Comparison of ENCODE assay signal across 14 cellular contexts in genomic region chr10:29501692-29502091, GRCh38.
DNase-seq lines count a peak whose midpoint lies in the region; ATAC-seq, FAIRE-seq and TF ChIP-seq lines count a peak whose summit lies in the region.
"Had no signal": no experiment of that assay in that cellular context is flagged by ENCODE, and none has a peak within 500 bp of the region (broad histone marks: within the 10 kb centered on the region; RNA-seq: fewer than 3 reads in every experiment).

No MANE protein-coding gene starts in this region.

- H3K9me3 ChIP-seq in keratinocyte (ENCODE audit: control insufficient read depth, low read depth, low read length), result no peaks in the 10 kb centered on the region

- H2AFZ ChIP-seq in keratinocyte (ENCODE audit: control insufficient read depth, low read length) (no peak overlapping the region), GM23338 (no peak overlapping the region)
- H2AFZ ChIP-seq: neural progenitor cell had no signal

- no peaks in the 10 kb centered on the region for H3F3A ChIP-seq in GM23338 (replicated peaks; ENCODE audit: low read depth)

- H3K36me3 Mint-ChIP-seq in activated naive CD8-positive, alpha-beta T cell treated with anti-CD3 and anti-CD28 coated beads for 36 hours, result no peaks in the 10 kb centered on the region
- no peaks in the 10 kb centered on the region for H3K36me3 Mint-ChIP-seq in GM23338 (ENCODE audit: low read depth)

- peak; percentile 93 for FAIRE-seq in keratinocyte (lab: Jason Lieb, UNC)

- H3K4me2 ChIP-seq in keratinocyte (ENCODE audit: control insufficient read depth, extremely low read depth, insufficient read depth, low read depth, low read length) (no peak overlapping the region), GM23338 (no peak overlapping the region)
- H3K4me2 ChIP-seq: KMS-11, neural progenitor cell had no signal

- no peaks in the 10 kb centered on the region for H3K9me1 ChIP-seq in keratinocyte (ENCODE audit: control insufficient read depth, extremely low read depth, insufficient read depth, low read length)

- DNase-seq in AG10803 (ENCODE audit: low read depth) (peak; percentile 89), LHCN-M2 (ENCODE audit: low read depth) (peak; percentile 92), brain microvascular endothelial cell (peak; percentile 89), keratinocyte (ENCODE audit: low read depth, low spot score) (peak; percentile 46), iPS-NIHi7 (ENCODE audit: extremely low spot score) (no peak), NCI-H1048 (lab: John Stamatoyannopoulos, UW) (no peak), GM23338 (ENCODE audit: low spot score) (no peak)
- no peak for DNase-seq in activated naive CD8-positive, alpha-beta T cell treated with anti-CD3 and anti-CD28 coated beads for 36 hours
- DNase-seq: NCI-H2171 treated with DMSO at 0.1 percent for 48 hours; RPMI8226; stimulated activated CD4-positive, alpha-beta T cell treated with anti-CD3 and anti-CD28 coated beads, Interleukin-15, amount 100 ng/mL, for 24 hours had no signal

- no peaks in the 10 kb centered on the region for H3K79me2 ChIP-seq in keratinocyte (ENCODE audit: control insufficient read depth, insufficient read depth, low read length)
- no peaks in the 10 kb centered on the region for H3K79me2 ChIP-seq in GM23338 (replicated peaks; ENCODE audit: insufficient read depth)

- dilution Hi-C loops in keratinocyte (cut with MboI; ENCODE audit: extremely low pct_ligation_motif_present, low sequenced_read_pairs), result no loop called here

- peaks cover 25% of the 10 kb centered on the region for H3K4me1 ChIP-seq in keratinocyte (ENCODE audit: control insufficient read depth, extremely low read depth, insufficient read depth, low read length)
- 0 out of 2 replicates have a peak, but pooled peaks cover 6% of the 10 kb centered on the region for H3K4me1 ChIP-seq in GM23338 (ENCODE audit: insufficient read depth)

- H4K20me1 ChIP-seq in keratinocyte (ENCODE audit: control insufficient read depth, extremely low read depth, insufficient read depth, low read length) (no peaks in the 10 kb centered on the region), GM23338 (replicated peaks; ENCODE audit: insufficient read depth) (no peaks in the 10 kb centered on the region)

- no peak overlapping the region for H3K9ac ChIP-seq in keratinocyte (ENCODE audit: control insufficient read depth, extremely low read depth, insufficient read depth, low read length)
- H3K9ac ChIP-seq: KMS-11, neural progenitor cell had no signal

- no peak overlapping the region for H3K27ac Mint-ChIP-seq in activated naive CD8-positive, alpha-beta T cell treated with anti-CD3 and anti-CD28 coated beads for 36 hours
- H3K27ac Mint-ChIP-seq in GM23338, result no peak overlapping the region
- H3K27ac Mint-ChIP-seq: neural progenitor cell had no signal

- in situ Hi-C loops in brain microvascular endothelial cell (cut with HindIII; ENCODE audit: low pct_ligation_motif_present, low sequenced_read_pairs), result no loop called here

- H3K4me1 Mint-ChIP-seq in activated naive CD8-positive, alpha-beta T cell treated with anti-CD3 and anti-CD28 coated beads for 36 hours, result peaks cover under 1% of the 10 kb centered on the region
- H3K4me1 Mint-ChIP-seq in GM23338, result peaks cover 9% of the 10 kb centered on the region; the same call in 2 of the 3 replicates
- H3K4me1 Mint-ChIP-seq: neural progenitor cell had no signal

- H3K36me3 ChIP-seq in brain microvascular endothelial cell (replicated peaks), result peaks cover 5% of the 10 kb centered on the region
- H3K36me3 ChIP-seq in keratinocyte (ENCODE audit: control insufficient read depth in 2 of 2, extremely low read depth in 1 of 2, insufficient read depth in 2 of 2, low read length in 2 of 2), result peaks cover 4 to 5% of the 10 kb centered on the region in 2 experiments
- H3K36me3 ChIP-seq in GM23338 (ENCODE audit: insufficient read depth), result no peaks in the 10 kb centered on the region
- H3K36me3 ChIP-seq: neural progenitor cell had no signal

- no peaks in the 10 kb centered on the region for H3K27me3 Mint-ChIP-seq in activated naive CD8-positive, alpha-beta T cell treated with anti-CD3 and anti-CD28 coated beads for 36 hours
- H3K27me3 Mint-ChIP-seq in GM23338 (ENCODE audit: insufficient read depth, low read depth, poor library complexity), result peaks cover 1% of the 10 kb centered on the region

- no peaks in the 10 kb centered on the region; the same call in 1 of the 2 replicates for H3K9me2 ChIP-seq in GM23338 (ENCODE audit: insufficient read depth)

- TF ChIP-seq CTCF in AG10803 (conservative IDR thresholded peaks at IDR 0.05; ENCODE audit: low read length) (no peak), brain microvascular endothelial cell (IDR thresholded peaks at IDR 0.05; ENCODE audit: low read depth, low read length, missing control alignments) (no peak), keratinocyte (optimal IDR thresholded peaks at IDR 0.05 in 1 of 3, IDR thresholded peaks at IDR 0.05 in 1 of 3, conservative IDR thresholded peaks at IDR 0.05 in 1 of 3; ENCODE audit: extremely low read depth in 1 of 3, insufficient read depth in 2 of 3, low read length in 3 of 3) (no peak), GM23338 (conservative IDR thresholded peaks at IDR 0.05; ENCODE audit: low read depth in 2 of 2) (no peak)

- no peaks in the 10 kb centered on the region for H3K9me3 Mint-ChIP-seq in activated naive CD8-positive, alpha-beta T cell treated with anti-CD3 and anti-CD28 coated beads for 36 hours
- H3K9me3 Mint-ChIP-seq in GM23338, result no peaks in the 10 kb centered on the region
- H3K9me3 Mint-ChIP-seq: neural progenitor cell had no signal

- H3K27me3 ChIP-seq in brain microvascular endothelial cell (replicated peaks) (no peaks in the 10 kb centered on the region), keratinocyte (ENCODE audit: control insufficient read depth, extremely low read depth, insufficient read depth, low read length) (no peaks in the 10 kb centered on the region), GM23338 (ENCODE audit: insufficient read depth) (no peaks in the 10 kb centered on the region)
- H3K27me3 ChIP-seq: neural progenitor cell had no signal

- H3K27ac ChIP-seq in brain microvascular endothelial cell, result peak overlapping the region; percentile 4
- peak overlapping the region; percentile 74 for H3K27ac ChIP-seq in keratinocyte (ENCODE audit: control insufficient read depth, insufficient read depth, low read length)
- no peak overlapping the region for H3K27ac ChIP-seq in GM23338 (ENCODE audit: low read depth)
- H3K27ac ChIP-seq: KMS-11, neural progenitor cell, VCaP had no signal

- no peak overlapping the region for H3K4me3 Mint-ChIP-seq in activated naive CD8-positive, alpha-beta T cell treated with anti-CD3 and anti-CD28 coated beads for 36 hours
- H3K4me3 Mint-ChIP-seq in GM23338, result no peak overlapping the region
- H3K4me3 Mint-ChIP-seq: neural progenitor cell had no signal

- ATAC-seq in GM23338, result no peak

- H3K4me3 ChIP-seq in AG10803 (ENCODE audit: low read length) (no peak overlapping the region), brain microvascular endothelial cell (ENCODE audit: low read depth, low read length) (no peak overlapping the region), keratinocyte (ENCODE audit: control insufficient read depth in 2 of 3, extremely low read depth in 1 of 3, insufficient read depth in 2 of 3, low read depth in 1 of 3, low read length in 3 of 3) (no peak overlapping the region), GM23338 (no peak overlapping the region)
- H3K4me3 ChIP-seq: neural progenitor cell had no signal

TF ChIP-seq in GM23338, 12 proteins besides CTCF, POLR2A, EP300 and RAD21 (continues in another document):
- TF ChIP-seq, protein P1, sequence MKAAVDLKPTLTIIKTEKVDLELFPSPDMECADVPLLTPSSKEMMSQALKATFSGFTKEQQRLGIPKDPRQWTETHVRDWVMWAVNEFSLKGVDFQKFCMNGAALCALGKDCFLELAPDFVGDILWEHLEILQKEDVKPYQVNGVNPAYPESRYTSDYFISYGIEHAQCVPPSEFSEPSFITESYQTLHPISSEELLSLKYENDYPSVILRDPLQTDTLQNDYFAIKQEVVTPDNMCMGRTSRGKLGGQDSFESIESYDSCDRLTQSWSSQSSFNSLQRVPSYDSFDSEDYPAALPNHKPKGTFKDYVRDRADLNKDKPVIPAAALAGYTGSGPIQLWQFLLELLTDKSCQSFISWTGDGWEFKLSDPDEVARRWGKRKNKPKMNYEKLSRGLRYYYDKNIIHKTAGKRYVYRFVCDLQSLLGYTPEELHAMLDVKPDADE (IDR thresholded peaks at IDR 0.05), result no peak
- no peak for TF ChIP-seq CREB1 (CRISPR knock-in tag; IDR thresholded peaks at IDR 0.05; ENCODE audit: low read depth)
- no peak for TF ChIP-seq ZNF331 (CRISPR knock-in tag; IDR thresholded peaks at IDR 0.05; ENCODE audit: low read depth)
- TF ChIP-seq JUNB (IDR thresholded peaks at IDR 0.05; ENCODE audit: unreplicated experiment), result no peak
- TF ChIP-seq EZH2 (IDR thresholded peaks at IDR 0.05; ENCODE audit: low read depth, unreplicated experiment), result no peak

Comparison
In these comparisons a context has a peak if more than half of its experiments do, and no peak if none do; other contexts are left out.
1. DNase-seq: peak in AG10803 (single experiment), LHCN-M2 (single experiment), brain microvascular endothelial cell (single experiment) and keratinocyte (single experiment); none in activated naive CD8-positive, alpha-beta T cell treated with anti-CD3 and anti-CD28 coated beads for 36 hours (single experiment), iPS-NIHi7 (single experiment), NCI-H1048 (single experiment) and GM23338 (single experiment).